Comparison of ENCODE assay signal across 8 cellular contexts in the genomic region with DNA sequence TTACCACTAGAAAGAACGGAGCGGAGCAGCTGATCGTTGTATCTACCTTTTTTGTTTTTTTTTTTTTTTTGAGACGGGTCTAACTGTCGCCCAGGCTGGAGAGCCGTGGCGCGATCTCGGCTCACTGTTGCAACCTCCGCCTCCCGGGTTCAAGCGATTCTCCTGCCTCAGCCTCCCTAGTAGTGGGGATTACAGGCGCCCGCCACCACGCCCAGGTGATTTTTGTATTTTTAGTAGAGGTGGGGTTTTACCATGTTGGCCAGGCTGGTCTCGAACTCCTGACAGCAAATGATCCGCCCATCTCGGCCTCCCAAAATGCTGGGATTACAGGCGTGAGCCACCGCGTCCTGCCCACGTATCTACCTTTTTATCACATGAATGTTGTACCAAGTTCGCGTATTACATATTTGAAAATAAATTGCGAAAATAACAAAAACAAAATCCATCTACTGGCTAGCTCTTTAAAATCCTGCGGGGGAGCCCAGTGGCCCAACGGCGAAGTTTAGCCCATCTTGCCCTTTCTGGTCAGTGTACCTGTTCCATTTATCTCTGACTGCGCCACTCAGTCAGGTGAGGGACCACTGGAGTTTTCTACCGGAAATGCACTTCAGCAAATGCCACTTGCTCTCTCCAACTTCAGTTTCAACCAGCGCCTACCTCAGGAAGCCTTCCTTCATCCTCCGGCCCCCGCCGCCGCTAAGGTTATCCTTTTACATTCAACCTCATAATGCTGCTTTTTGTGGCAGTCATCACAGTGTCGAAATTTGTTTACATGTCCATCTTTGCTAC. TPM values are rescaled to one million over a fixed set of nuclear protein-coding genes. Genes with fewer than 3 reads are reported as not detected.
DNase-seq lines count a peak whose midpoint lies in the region; ATAC-seq and TF ChIP-seq lines count a peak whose summit lies in the region.

No MANE protein-coding gene starts in this region.

- BruUV-seq in MCF 10A (replicated peaks; lab: Mats Ljungman, UMichigan), result TSS peak; percentile 65

- CTCF ChIA-PET in MCF 10A (lab: Yijun Ruan, JAX), result interaction anchor here (0.6 kb wide), 2 partner anchors 34 to 106 kb away, joined by 3 read pairs; no protein-coding TSS in a partner anchor

- no peaks in the 10 kb centered on the region for H3K27me3 Mint-ChIP-seq in MCF 10A (ENCODE audit: insufficient read depth, unreplicated experiment)
- no peaks in the 10 kb centered on the region for H3K27me3 Mint-ChIP-seq in stimulated activated memory B cell treated with anti-CD40 and anti-IgM and Interleukin-4, amounts not matched to agents 10 μg/mL and 1 μg/mL and 100 μg/mL, for 72 hours

- peaks cover 48% of the 10 kb centered on the region for H3K36me3 Mint-ChIP-seq in MCF 10A (ENCODE audit: insufficient read depth, unreplicated experiment)
- peaks cover 8% of the 10 kb centered on the region for H3K36me3 Mint-ChIP-seq in stimulated activated memory B cell treated with anti-CD40 and anti-IgM and Interleukin-4, amounts not matched to agents 10 μg/mL and 1 μg/mL and 100 μg/mL, for 72 hours

- H3K4me1 Mint-ChIP-seq in MCF 10A (ENCODE audit: insufficient read depth, unreplicated experiment), result peaks cover 20% of the 10 kb centered on the region
- H3K4me1 Mint-ChIP-seq in stimulated activated memory B cell treated with anti-CD40 and anti-IgM and Interleukin-4, amounts not matched to agents 10 μg/mL and 1 μg/mL and 100 μg/mL, for 72 hours, result peaks cover 28% of the 10 kb centered on the region

- H3K4me3 Mint-ChIP-seq in MCF 10A (ENCODE audit: unreplicated experiment), result peak overlapping the region; percentile 82
- peak overlapping the region; percentile 89 for H3K4me3 Mint-ChIP-seq in stimulated activated memory B cell treated with anti-CD40 and anti-IgM and Interleukin-4, amounts not matched to agents 10 μg/mL and 1 μg/mL and 100 μg/mL, for 72 hours

- POLR2A ChIA-PET in MCF 10A (lab: Yijun Ruan, JAX), result interaction anchor here (0.6 to 2.8 kb wide), 10 partner anchors 8 to 375 kb away, joined by 3 to 14 read pairs (median 4); a partner anchor contains a TSS

- TF ChIP-seq CTCF in MCF 10A (IDR thresholded peaks at IDR 0.05; ENCODE audit: unreplicated experiment), result no peak

- DNase-seq in activated CD4-positive, alpha-beta T cell treated with anti-CD3 and anti-CD28 coated beads for 4 hours, result peak; percentile 15 to 38
- DNase-seq in activated CD4-positive, alpha-beta T cell treated with anti-CD3 and anti-CD28 coated beads, Interleukin-2, amount 50 U/mL, for 4 hours, result no peak
- DNase-seq in RPMI7951 (ENCODE audit: low read depth) (peak; percentile 32), MCF 10A (ENCODE audit: unreplicated experiment) (no peak), left lobe of liver (ENCODE audit: low spot score) (no peak), GF-D8 (lab: John Stamatoyannopoulos, UW) (no peak)

- no peaks in the 10 kb centered on the region for H3K9me3 Mint-ChIP-seq in MCF 10A (ENCODE audit: unreplicated experiment)
- no peaks in the 10 kb centered on the region for H3K9me3 Mint-ChIP-seq in stimulated activated memory B cell treated with anti-CD40 and anti-IgM and Interleukin-4, amounts not matched to agents 10 μg/mL and 1 μg/mL and 100 μg/mL, for 72 hours

- H3K27ac Mint-ChIP-seq in MCF 10A (ENCODE audit: low read depth, unreplicated experiment), result peak overlapping the region; percentile 97
- peak overlapping the region; percentile 87 for H3K27ac Mint-ChIP-seq in stimulated activated memory B cell treated with anti-CD40 and anti-IgM and Interleukin-4, amounts not matched to agents 10 μg/mL and 1 μg/mL and 100 μg/mL, for 72 hours

- intact Hi-C loops in MCF 10A (cut with micrococcal nuclease), result no loop called here

- ATAC-seq in left lobe of liver, result peak; percentile 2
- no peak for ATAC-seq in stimulated activated memory B cell treated with anti-CD40 and anti-IgM and Interleukin-4, amounts not matched to agents 10 μg/mL and 1 μg/mL and 100 μg/mL, for 72 hours
- ATAC-seq in HG03521 (IDR thresholded peaks at IDR 0.05; ENCODE audit: unreplicated experiment), result no peak

RNA-seq across cellular contexts. Expression of a gene that starts 1.2 kb away (rescaled TPM):
- total RNA-seq in RPMI7951 (2014; rRNA removed; shearing (Covaris generic)), result 32.7 and 44.9 TPM in 2 replicates
- total RNA-seq in MCF 10A (2022) (165 and 213 TPM in 2 replicates), left lobe of liver (33.0 TPM)

Comparison
In these comparisons a context has a peak if more than half of its experiments do, and no peak if none do; other contexts are left out.
1. DNase-seq: peak in activated CD4-positive, alpha-beta T cell treated with anti-CD3 and anti-CD28 coated beads for 4 hours (2 of 2) and RPMI7951 (single experiment); none in activated CD4-positive, alpha-beta T cell treated with anti-CD3 and anti-CD28 coated beads, Interleukin-2, amount 50 U/mL, for 4 hours (0 of 2), MCF 10A (single experiment), left lobe of liver (single experiment) and GF-D8 (single experiment).